Comparison of ENCODE assay signal across 8 cellular contexts in the genomic region with DNA sequence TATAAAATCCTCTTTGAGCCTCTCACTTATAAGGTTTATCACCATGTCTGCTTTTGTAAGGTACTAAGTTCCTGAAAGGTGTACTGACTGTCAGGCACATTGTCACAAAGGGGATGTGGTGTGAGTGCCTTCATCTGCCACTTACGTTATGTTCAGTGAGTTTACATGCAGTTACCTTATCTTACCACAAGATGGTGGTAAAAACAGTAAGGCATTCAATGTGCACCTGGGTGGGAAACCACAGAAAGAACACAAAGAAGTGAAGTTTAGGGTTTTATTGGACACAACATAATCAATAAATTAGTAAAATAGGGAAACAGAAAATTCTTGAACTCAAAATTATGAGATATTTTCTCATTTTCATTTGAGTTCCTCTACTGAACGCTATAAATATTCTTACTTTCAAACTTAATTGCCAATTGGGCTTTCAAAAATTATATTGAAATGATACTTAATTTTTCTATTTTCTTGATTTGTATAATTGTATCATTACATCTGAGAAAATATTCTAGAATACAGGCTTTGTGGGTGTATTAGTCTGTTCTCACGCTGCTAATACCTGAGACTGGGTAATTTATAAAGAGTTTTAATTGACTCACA.
DNase-seq lines count a peak whose midpoint lies in the region; ATAC-seq and TF ChIP-seq lines count a peak whose summit lies in the region.

No MANE protein-coding gene starts in this region.

- peak; percentile 94 for ATAC-seq in GM19043 (IDR thresholded peaks at IDR 0.05; ENCODE audit: low read depth, unreplicated experiment)
- peak; percentile 95 for ATAC-seq in HG03139 (IDR thresholded peaks at IDR 0.05; ENCODE audit: unreplicated experiment)
- ATAC-seq in left colon, result peak; percentile 51
- ATAC-seq in GM19397 (IDR thresholded peaks at IDR 0.05; ENCODE audit: unreplicated experiment), result no peak

- TF ChIP-seq CTCF in brain (conservative IDR thresholded peaks at IDR 0.05), result peak; percentile 67 to 84

- H3K27me3 Mint-ChIP-seq in brain, result peaks cover 4% of the 10 kb centered on the region

- H3K9me3 Mint-ChIP-seq in brain, result peaks cover 0 to 2% (median 0%) of the 10 kb centered on the region in 5 experiments

- DNase-seq in COLO829 (ENCODE audit: low spot score) (peak; percentile 27), NCI-H345 (lab: John Stamatoyannopoulos, UW) (peak; percentile 38), left colon (no peak)
- no peak for DNase-seq in effector CD8-positive, alpha-beta T cell (lab: John Stamatoyannopoulos, UW)

- H3K4me3 Mint-ChIP-seq in brain, result no peak overlapping the region

- peak overlapping the region in 1 of 5 experiments; percentile 4 for H3K27ac Mint-ChIP-seq in brain

- H3K4me1 Mint-ChIP-seq in brain, result no peaks in the 10 kb centered on the region

- intact Hi-C loops in left colon (cut with DNase I, micrococcal nuclease), result no loop called here

- H3K36me3 Mint-ChIP-seq in brain, result no peaks in the 10 kb centered on the region

Comparison
In these comparisons a context has a peak if more than half of its experiments do, and no peak if none do; other contexts are left out.
1. DNase-seq: peak in COLO829 (single experiment) and NCI-H345 (single experiment); none in left colon (0 of 2) and effector CD8-positive, alpha-beta T cell (single experiment).